Comparison of ENCODE assay signal across 9 cellular contexts in the genomic region with DNA sequence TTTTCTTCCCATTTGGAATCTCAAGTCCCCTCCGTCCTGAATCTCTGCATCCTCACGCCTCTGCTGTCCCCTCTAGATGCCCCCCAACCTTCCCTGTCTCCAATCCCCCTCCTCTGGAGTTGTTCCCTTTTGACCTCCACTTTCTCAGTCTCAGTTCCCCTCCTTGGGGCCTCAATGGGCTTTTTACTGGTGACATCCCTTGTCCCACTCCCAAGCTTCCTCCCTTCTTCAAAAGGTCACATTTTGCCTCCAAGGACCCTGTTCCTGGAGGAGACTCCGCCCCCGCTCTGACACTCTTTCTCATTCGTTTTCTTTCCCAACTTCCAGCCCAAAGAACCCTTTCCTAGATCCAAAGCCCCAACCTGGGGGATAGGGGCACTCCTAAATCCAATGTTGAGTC. TPM values are rescaled to one million over a fixed set of nuclear protein-coding genes. Genes with fewer than 3 reads are reported as not detected.
DNase-seq lines count a peak whose midpoint lies in the region; TF ChIP-seq lines count a peak whose summit lies in the region.
"Had no signal": no experiment of that assay in that cellular context is flagged by ENCODE, and none has a peak within 500 bp of the region (broad histone marks: within the 10 kb centered on the region; RNA-seq: fewer than 3 reads in every experiment).

No MANE protein-coding gene starts in this region.

- WGBS in HUES64, result 19% methylated on average over 5 of the region's 5 CpGs

- H3K36me3 ChIP-seq in HUES64 (ENCODE audit: insufficient read depth, low read length) (peaks cover 16% of the 10 kb centered on the region), breast epithelium (no peaks in the 10 kb centered on the region), mucosa of stomach (ENCODE audit: control insufficient read depth, insufficient read depth, low read length) (no peaks in the 10 kb centered on the region)

- H3K4me1 ChIP-seq in HUES64 (ENCODE audit: insufficient read depth, low read length), result no peaks in the 10 kb centered on the region
- H3K4me1 ChIP-seq in breast epithelium, result peaks cover 0 to 5% of the 10 kb centered on the region in 2 donors
- peaks cover 19% of the 10 kb centered on the region for H3K4me1 ChIP-seq in mucosa of stomach (ENCODE audit: control insufficient read depth, insufficient read depth, low read length)

- H3K27me3 ChIP-seq in HUES64 (ENCODE audit: insufficient read depth, low read length) (no peaks in the 10 kb centered on the region), breast epithelium (no peaks in the 10 kb centered on the region), mucosa of stomach (ENCODE audit: control insufficient read depth, insufficient read depth, low read length) (no peaks in the 10 kb centered on the region)

- TF ChIP-seq CTCF in breast epithelium (IDR thresholded peaks at IDR 0.05), result no peak

- in situ Hi-C loops in ACHN (cut with HindIII; ENCODE audit: low pct_ligation_motif_present, low pct_unique_long_range_greater_than_20kb, low sequenced_read_pairs), result no loop called here

- DNase-seq in ACHN, result peak; percentile 15
- DNase-seq in breast epithelium (ENCODE audit: low spot score in 2 of 2), result peak in 1 of 2 donors; percentile 30
- no peak for DNase-seq in retina
- no peak for DNase-seq in midbrain (lab: John Stamatoyannopoulos, UW)
- DNase-seq in DMS153 treated with DMSO at 0.1 percent for 48 hours (lab: John Stamatoyannopoulos, UW; ENCODE audit: unreplicated experiment), result no peak
- DNase-seq in occipital lobe (lab: John Stamatoyannopoulos, UW), result no peak
- DNase-seq: stimulated activated CD4-positive, alpha-beta T cell treated with anti-CD3 and anti-CD28 coated beads, Interleukin-4, amount 100 ng/mL, for 4 hours had no signal

- H3K9me3 ChIP-seq in HUES64 (ENCODE audit: insufficient read depth, low read depth, low read length), result no peaks in the 10 kb centered on the region
- H3K9me3 ChIP-seq in breast epithelium, result no peaks in the 10 kb centered on the region
- H3K9me3 ChIP-seq in mucosa of stomach (ENCODE audit: control insufficient read depth, low read length), result no peaks in the 10 kb centered on the region

- TF ChIP-seq POLR2A in breast epithelium (IDR thresholded peaks at IDR 0.05), result no peak

- H3K9ac ChIP-seq in HUES64 (ENCODE audit: low read depth, low read length) (peak overlapping the region; percentile 85), mucosa of stomach (ENCODE audit: low read length) (peak overlapping the region; percentile 86)

- peak overlapping the region; percentile 71 for H3K4me3 ChIP-seq in HUES64 (ENCODE audit: low read length)
- H3K4me3 ChIP-seq in breast epithelium, result peak overlapping the region; percentile 84 to 91 (median 86)
- H3K4me3 ChIP-seq in mucosa of stomach (ENCODE audit: low read length), result peak overlapping the region; percentile 63

- H3K27ac ChIP-seq in HUES64 (ENCODE audit: low read depth, low read length) (peak overlapping the region; percentile 75), breast epithelium (peak overlapping the region; percentile 91 to 94)

- intact Hi-C loops in breast epithelium (cut with DNase I; ENCODE audit: low total_unique reads), result no loop called here

RNA-seq across cellular contexts. Expression of a gene that starts 1.0 kb away (rescaled TPM):
- polyA plus RNA-seq in HUES64 (2013, experiment 1 of 2), result 236 TPM
- 244 TPM for polyA plus RNA-seq in HUES64 (2013, experiment 2 of 2)
- total RNA-seq in breast epithelium (100 to 1,000 TPM in 2 of 3 donors, 10 to 100 TPM in 1; 63.1 to 108 (median 101) TPM), occipital lobe (49.1 TPM)

RNA-seq across cellular contexts. Expression of a gene that starts 11.2 kb away (rescaled TPM):
- polyA plus RNA-seq in HUES64 (2013, experiment 1 of 2), result 35.2 TPM
- polyA plus RNA-seq in HUES64 (2013, experiment 2 of 2), result 34.2 TPM
- total RNA-seq in breast epithelium (10 to 100 TPM; 44.8 to 61.9 (median 60.3) TPM), occipital lobe (76.3 TPM)
